ENCODE assay signal across 1 cellular context in the genomic region with DNA sequence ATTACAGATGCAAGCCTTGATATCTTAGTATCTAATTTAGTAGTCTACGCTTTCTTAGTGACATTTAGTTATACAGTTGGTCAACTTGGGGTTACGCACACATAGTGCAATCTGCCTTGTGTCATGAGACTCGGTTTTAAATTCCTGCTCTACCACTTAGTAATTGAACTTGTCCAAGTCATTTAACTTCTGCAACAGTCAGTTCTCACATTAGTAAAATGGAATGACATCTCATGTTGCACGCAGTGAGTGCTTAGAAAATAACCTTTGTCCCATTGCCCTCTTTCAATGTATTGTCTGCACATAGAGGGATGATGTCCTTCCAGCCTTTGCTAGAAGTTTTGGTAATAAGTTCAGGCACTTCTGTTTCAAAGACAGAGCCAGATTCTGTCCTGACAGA.
TF ChIP-seq lines count a peak whose summit lies in the region.

No MANE protein-coding gene starts in this region.

TF ChIP-seq in SK-N-SH, 30 proteins besides CTCF, POLR2A, EP300 and RAD21 (continued from another document):
- TF ChIP-seq MXI1 (IDR thresholded peaks at IDR 0.05; ENCODE audit: low read depth, low read length), result no peak
- TF ChIP-seq, protein P1, sequence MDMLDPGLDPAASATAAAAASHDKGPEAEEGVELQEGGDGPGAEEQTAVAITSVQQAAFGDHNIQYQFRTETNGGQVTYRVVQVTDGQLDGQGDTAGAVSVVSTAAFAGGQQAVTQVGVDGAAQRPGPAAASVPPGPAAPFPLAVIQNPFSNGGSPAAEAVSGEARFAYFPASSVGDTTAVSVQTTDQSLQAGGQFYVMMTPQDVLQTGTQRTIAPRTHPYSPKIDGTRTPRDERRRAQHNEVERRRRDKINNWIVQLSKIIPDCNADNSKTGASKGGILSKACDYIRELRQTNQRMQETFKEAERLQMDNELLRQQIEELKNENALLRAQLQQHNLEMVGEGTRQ (IDR thresholded peaks at IDR 0.05; ENCODE audit: borderline replicate concordance, low read depth, low read length), result no peak
- TF ChIP-seq CHD2 (IDR thresholded peaks at IDR 0.05; ENCODE audit: low read length, partially characterized antibody), result no peak
- TF ChIP-seq, protein P2, sequence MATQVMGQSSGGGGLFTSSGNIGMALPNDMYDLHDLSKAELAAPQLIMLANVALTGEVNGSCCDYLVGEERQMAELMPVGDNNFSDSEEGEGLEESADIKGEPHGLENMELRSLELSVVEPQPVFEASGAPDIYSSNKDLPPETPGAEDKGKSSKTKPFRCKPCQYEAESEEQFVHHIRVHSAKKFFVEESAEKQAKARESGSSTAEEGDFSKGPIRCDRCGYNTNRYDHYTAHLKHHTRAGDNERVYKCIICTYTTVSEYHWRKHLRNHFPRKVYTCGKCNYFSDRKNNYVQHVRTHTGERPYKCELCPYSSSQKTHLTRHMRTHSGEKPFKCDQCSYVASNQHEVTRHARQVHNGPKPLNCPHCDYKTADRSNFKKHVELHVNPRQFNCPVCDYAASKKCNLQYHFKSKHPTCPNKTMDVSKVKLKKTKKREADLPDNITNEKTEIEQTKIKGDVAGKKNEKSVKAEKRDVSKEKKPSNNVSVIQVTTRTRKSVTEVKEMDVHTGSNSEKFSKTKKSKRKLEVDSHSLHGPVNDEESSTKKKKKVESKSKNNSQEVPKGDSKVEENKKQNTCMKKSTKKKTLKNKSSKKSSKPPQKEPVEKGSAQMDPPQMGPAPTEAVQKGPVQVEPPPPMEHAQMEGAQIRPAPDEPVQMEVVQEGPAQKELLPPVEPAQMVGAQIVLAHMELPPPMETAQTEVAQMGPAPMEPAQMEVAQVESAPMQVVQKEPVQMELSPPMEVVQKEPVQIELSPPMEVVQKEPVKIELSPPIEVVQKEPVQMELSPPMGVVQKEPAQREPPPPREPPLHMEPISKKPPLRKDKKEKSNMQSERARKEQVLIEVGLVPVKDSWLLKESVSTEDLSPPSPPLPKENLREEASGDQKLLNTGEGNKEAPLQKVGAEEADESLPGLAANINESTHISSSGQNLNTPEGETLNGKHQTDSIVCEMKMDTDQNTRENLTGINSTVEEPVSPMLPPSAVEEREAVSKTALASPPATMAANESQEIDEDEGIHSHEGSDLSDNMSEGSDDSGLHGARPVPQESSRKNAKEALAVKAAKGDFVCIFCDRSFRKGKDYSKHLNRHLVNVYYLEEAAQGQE (IDR thresholded peaks at IDR 0.05; ENCODE audit: low read depth, low read length), result no peak
- TF ChIP-seq POLR2AphosphoS5 (IDR thresholded peaks at IDR 0.05; ENCODE audit: low read depth, low read length), result no peak
- no peak for TF ChIP-seq GABPA (IDR thresholded peaks at IDR 0.05; ENCODE audit: low read depth)
- no peak for TF ChIP-seq MEF2A (IDR thresholded peaks at IDR 0.05; ENCODE audit: borderline replicate concordance, low read depth)
- TF ChIP-seq JUND (IDR thresholded peaks at IDR 0.05), result no peak
- no peak for TF ChIP-seq TAF1 (IDR thresholded peaks at IDR 0.05; ENCODE audit: borderline replicate concordance, low read depth, low read length)
